ENCODE assay signal across 9 cellular contexts in genomic region chr10:31124852-31125251, GRCh38.
"Had no signal": no experiment of that assay in that cellular context is flagged by ENCODE, and none has a peak within 500 bp of the region (broad histone marks: within the 10 kb centered on the region; RNA-seq: fewer than 3 reads in every experiment).

No MANE protein-coding gene starts in this region.

- H3K36me3 Mint-ChIP-seq: activated naive CD8-positive, alpha-beta T cell had no signal

- DNase-seq: activated CD4-positive, alpha-beta T cell treated with anti-CD3 and anti-CD28 coated beads, Interleukin-2, amount 10 ng/mL, durations not matched to agents 7 days and 5 days; aorta; lower lobe of right lung; midbrain; Right ventricle myocardium superior; SK-N-SH; stimulated activated naive CD4-positive, alpha-beta T cell; upper lobe of right lung had no signal

- H3K27ac Mint-ChIP-seq: activated CD4-positive, alpha-beta T cell treated with anti-CD3 and anti-CD28 coated beads, Interleukin-2, amount 10 ng/mL, durations not matched to agents 7 days and 5 days; activated naive CD8-positive, alpha-beta T cell had no signal

- H3K27me3 Mint-ChIP-seq: activated CD4-positive, alpha-beta T cell treated with anti-CD3 and anti-CD28 coated beads, Interleukin-2, amount 10 ng/mL, durations not matched to agents 7 days and 5 days; activated naive CD8-positive, alpha-beta T cell had no signal

- H3K4me3 Mint-ChIP-seq: activated CD4-positive, alpha-beta T cell treated with anti-CD3 and anti-CD28 coated beads, Interleukin-2, amount 10 ng/mL, durations not matched to agents 7 days and 5 days; activated naive CD8-positive, alpha-beta T cell had no signal

- ATAC-seq: lower lobe of right lung, upper lobe of right lung had no signal
